Comparison of ENCODE assay signal across 8 cellular contexts in genomic region chr21:44011123-44011773, GRCh38. TPM values are rescaled to one million over a fixed set of nuclear protein-coding genes. Genes with fewer than 3 reads are reported as not detected.
DNase-seq lines count a peak whose midpoint lies in the region; ATAC-seq and TF ChIP-seq lines count a peak whose summit lies in the region.

No MANE protein-coding gene starts in this region.

- H3K36me3 ChIP-seq in SU-DHL-6 (ENCODE audit: low read length) (no peaks in the 10 kb centered on the region), psoas muscle (ENCODE audit: insufficient read depth in 1 of 2, low read depth in 1 of 2) (no peaks in the 10 kb centered on the region)

- peak; percentile 1 to 19 (median 3) for ATAC-seq in psoas muscle

- 36 to 41% (median 38%) methylated on average over 20 of the region's 20 CpGs for WGBS in psoas muscle, 3 donors

- H3K9ac ChIP-seq in SU-DHL-6 (ENCODE audit: low read length) = peak overlapping the region; percentile 92

- H3K4me3 ChIP-seq in GM08714 (ENCODE audit: low read length) (peak overlapping the region; percentile 76), SU-DHL-6 (ENCODE audit: insufficient read depth, low read length, poor library complexity, severe bottlenecking) (peak overlapping the region; percentile 75), fibroblast of villous mesenchyme (ENCODE audit: low read depth, low read length) (peak overlapping the region; percentile 80), psoas muscle (peak overlapping the region; percentile 99)

- H3K79me2 ChIP-seq in SU-DHL-6 (ENCODE audit: insufficient read depth, low read length) = peaks cover 38% of the 10 kb centered on the region

- H3K4me2 ChIP-seq in SU-DHL-6 (ENCODE audit: low read depth, low read length, poor library complexity, severe bottlenecking) = peak overlapping the region; percentile 84

- intact Hi-C loops in psoas muscle (cut with DNase I) = loop anchor here (5.0 kb wide), 1 partner anchor 41 kb away; no protein-coding TSS in a partner anchor

- no peak for TF ChIP-seq CTCF in SU-DHL-6 (IDR thresholded peaks at IDR 0.05; ENCODE audit: insufficient read depth, low read length, poor library complexity, severe bottlenecking)
- TF ChIP-seq CTCF in fibroblast of villous mesenchyme (IDR thresholded peaks at IDR 0.05; ENCODE audit: insufficient read depth, low read depth, low read length) = no peak
- TF ChIP-seq CTCF in psoas muscle (IDR thresholded peaks at IDR 0.05) = no peak

- H3K9me3 ChIP-seq in SU-DHL-6 (ENCODE audit: insufficient read depth, low read length) = no peaks in the 10 kb centered on the region
- no peaks in the 10 kb centered on the region for H3K9me3 ChIP-seq in psoas muscle

- H2AFZ ChIP-seq in SU-DHL-6 (ENCODE audit: low read depth, low read length, severe bottlenecking) = peak overlapping the region; percentile 37

- H3K27ac ChIP-seq in SU-DHL-6 (ENCODE audit: low read depth, low read length) = peak overlapping the region; percentile 76
- peak overlapping the region; percentile 98 for H3K27ac ChIP-seq in psoas muscle

- peaks cover 9% of the 10 kb centered on the region; the same call in 1 of the 2 replicates for H4K20me1 ChIP-seq in SU-DHL-6 (ENCODE audit: low read depth, low read length)

- in situ Hi-C loops in G401 (cut with HindIII; ENCODE audit: low sequenced_read_pairs) = no loop called here

- peaks cover 19% of the 10 kb centered on the region for H3F3A ChIP-seq in SU-DHL-6 (ENCODE audit: insufficient read depth)

- peaks cover 29% of the 10 kb centered on the region for H3K4me1 ChIP-seq in psoas muscle

- no peaks in the 10 kb centered on the region for H3K9me2 ChIP-seq in SU-DHL-6 (replicated peaks; ENCODE audit: insufficient read depth, low read length)

- H3K27me3 ChIP-seq in SU-DHL-6 (ENCODE audit: low read length) = no peaks in the 10 kb centered on the region
- H3K27me3 ChIP-seq in psoas muscle (ENCODE audit: insufficient read depth in 3 of 3, low read length in 2 of 3) = no peaks in the 10 kb centered on the region

- DNase-seq in fibroblast of villous mesenchyme (ENCODE audit: low read depth) = no peak
- no peak for DNase-seq in psoas muscle
- DNase-seq in DMS79 (lab: John Stamatoyannopoulos, UW) = no peak
- no peak for DNase-seq in NCI-H2107 (lab: John Stamatoyannopoulos, UW)
- no peak for DNase-seq in OCI-M1 (lab: John Stamatoyannopoulos, UW)
- DNase-seq in G401 (ENCODE audit: low spot score) = no peak

RNA-seq across cellular contexts. Expression of gene TRAPPC10, which starts 0.9 kb away (rescaled TPM):
- total RNA-seq in fibroblast of villous mesenchyme = 27.1 and 28.5 TPM in 2 replicates
- 10 to 100 TPM; 13.3 to 22.2 (median 20.4) TPM for total RNA-seq in psoas muscle
- 10 to 100 TPM in 1 of 3 donors, 1 to 10 TPM in 2; 6.4 to 21.4 (median 8.5) TPM for polyA plus RNA-seq in psoas muscle
- total RNA-seq in G401 (2014; rRNA removed; shearing (Covaris generic)) = 11.1 and 15.4 TPM in 2 replicates
